ENCODE assay signal across 2 cellular contexts in genomic region chr17:17151962-17152361, GRCh38.
TF ChIP-seq lines count a peak whose summit lies in the region.

No MANE protein-coding gene starts in this region.

TF ChIP-seq in liver, 16 proteins besides CTCF, POLR2A, EP300 and RAD21:
- TF ChIP-seq REST (IDR thresholded peaks at IDR 0.05) (no peak), SP1 (IDR thresholded peaks at IDR 0.05) (peak; percentile 43), YY1 (IDR thresholded peaks at IDR 0.05) (no peak), EGR1 (IDR thresholded peaks at IDR 0.05; ENCODE audit: low read depth in 2 of 2) (no peak), NR2F2 (IDR thresholded peaks at IDR 0.05) (no peak), HNF4A (conservative IDR thresholded peaks at IDR 0.05) (peak; percentile 31 to 66), RXRA (IDR thresholded peaks at IDR 0.05) (peak in 1 of 2 donors; percentile 81), GABPA (IDR thresholded peaks at IDR 0.05 in 1 of 2, conservative IDR thresholded peaks at IDR 0.05 in 1 of 2) (no peak), ATF3 (IDR thresholded peaks at IDR 0.05) (no peak), JUND (IDR thresholded peaks at IDR 0.05) (peak; percentile 31 to 72)

TF ChIP-seq in HepG2, 621 proteins besides CTCF, POLR2A, EP300 and RAD21 (continued from another document):
- TF ChIP-seq SKIL (CRISPR knock-in tag; IDR thresholded peaks at IDR 0.05; ENCODE audit: borderline replicate concordance) (no peak), ZNF598 (CRISPR knock-in tag; IDR thresholded peaks at IDR 0.05; ENCODE audit: borderline replicate concordance) (no peak)
